ENCODE assay signal across 1 cellular context in the genomic region with DNA sequence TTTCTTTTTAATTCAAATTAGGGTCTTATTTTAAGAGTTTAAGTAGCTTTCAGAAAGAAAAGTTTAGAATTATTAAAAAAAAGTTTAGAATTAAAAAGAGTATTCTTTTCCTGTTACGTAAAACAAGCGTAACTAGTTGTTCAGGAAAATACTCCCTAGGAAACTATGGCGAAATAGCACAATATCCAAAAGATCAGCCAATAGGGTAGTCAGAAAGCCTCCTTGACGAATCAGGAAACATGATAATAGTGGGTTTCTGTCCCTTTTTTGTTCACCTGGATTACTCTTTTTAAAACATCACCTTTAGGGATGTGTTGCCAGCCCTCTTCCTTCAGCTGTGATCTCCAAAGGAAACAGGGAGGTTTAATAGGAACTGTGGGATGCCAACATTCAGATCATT.
TF ChIP-seq lines count a peak whose summit lies in the region.

No MANE protein-coding gene starts in this region.

TF ChIP-seq in GM12878, 131 proteins besides CTCF, POLR2A, EP300 and RAD21 (continued from another document):
- TF ChIP-seq EZH2 (IDR thresholded peaks at IDR 0.05; ENCODE audit: borderline replicate concordance, control insufficient read depth, low read depth, low read length) (no peak), MTA2 (IDR thresholded peaks at IDR 0.05; ENCODE audit: low read depth) (no peak), SUPT20H (IDR thresholded peaks at IDR 0.05; ENCODE audit: borderline replicate concordance, control insufficient read depth, low read depth, low read length) (no peak), KLF5 (IDR thresholded peaks at IDR 0.05; ENCODE audit: partially characterized antibody) (no peak), CHD2 (IDR thresholded peaks at IDR 0.05; ENCODE audit: borderline replicate concordance, low read depth, low read length) (no peak), WRNIP1 (IDR thresholded peaks at IDR 0.05; ENCODE audit: borderline replicate concordance, low read depth, low read length) (no peak), RFX5 (IDR thresholded peaks at IDR 0.05; ENCODE audit: low read depth, low read length) (no peak), TBL1XR1 (IDR thresholded peaks at IDR 0.05; ENCODE audit: low read depth, low read length) (no peak), STAT1 (conservative IDR thresholded peaks at IDR 0.05) (no peak), ZNF217 (IDR thresholded peaks at IDR 0.05) (no peak)
- TF ChIP-seq, protein P1, sequence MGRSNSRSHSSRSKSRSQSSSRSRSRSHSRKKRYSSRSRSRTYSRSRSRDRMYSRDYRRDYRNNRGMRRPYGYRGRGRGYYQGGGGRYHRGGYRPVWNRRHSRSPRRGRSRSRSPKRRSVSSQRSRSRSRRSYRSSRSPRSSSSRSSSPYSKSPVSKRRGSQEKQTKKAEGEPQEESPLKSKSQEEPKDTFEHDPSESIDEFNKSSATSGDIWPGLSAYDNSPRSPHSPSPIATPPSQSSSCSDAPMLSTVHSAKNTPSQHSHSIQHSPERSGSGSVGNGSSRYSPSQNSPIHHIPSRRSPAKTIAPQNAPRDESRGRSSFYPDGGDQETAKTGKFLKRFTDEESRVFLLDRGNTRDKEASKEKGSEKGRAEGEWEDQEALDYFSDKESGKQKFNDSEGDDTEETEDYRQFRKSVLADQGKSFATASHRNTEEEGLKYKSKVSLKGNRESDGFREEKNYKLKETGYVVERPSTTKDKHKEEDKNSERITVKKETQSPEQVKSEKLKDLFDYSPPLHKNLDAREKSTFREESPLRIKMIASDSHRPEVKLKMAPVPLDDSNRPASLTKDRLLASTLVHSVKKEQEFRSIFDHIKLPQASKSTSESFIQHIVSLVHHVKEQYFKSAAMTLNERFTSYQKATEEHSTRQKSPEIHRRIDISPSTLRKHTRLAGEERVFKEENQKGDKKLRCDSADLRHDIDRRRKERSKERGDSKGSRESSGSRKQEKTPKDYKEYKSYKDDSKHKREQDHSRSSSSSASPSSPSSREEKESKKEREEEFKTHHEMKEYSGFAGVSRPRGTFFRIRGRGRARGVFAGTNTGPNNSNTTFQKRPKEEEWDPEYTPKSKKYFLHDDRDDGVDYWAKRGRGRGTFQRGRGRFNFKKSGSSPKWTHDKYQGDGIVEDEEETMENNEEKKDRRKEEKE (IDR thresholded peaks at IDR 0.05) = no peak
- TF ChIP-seq, protein P2, sequence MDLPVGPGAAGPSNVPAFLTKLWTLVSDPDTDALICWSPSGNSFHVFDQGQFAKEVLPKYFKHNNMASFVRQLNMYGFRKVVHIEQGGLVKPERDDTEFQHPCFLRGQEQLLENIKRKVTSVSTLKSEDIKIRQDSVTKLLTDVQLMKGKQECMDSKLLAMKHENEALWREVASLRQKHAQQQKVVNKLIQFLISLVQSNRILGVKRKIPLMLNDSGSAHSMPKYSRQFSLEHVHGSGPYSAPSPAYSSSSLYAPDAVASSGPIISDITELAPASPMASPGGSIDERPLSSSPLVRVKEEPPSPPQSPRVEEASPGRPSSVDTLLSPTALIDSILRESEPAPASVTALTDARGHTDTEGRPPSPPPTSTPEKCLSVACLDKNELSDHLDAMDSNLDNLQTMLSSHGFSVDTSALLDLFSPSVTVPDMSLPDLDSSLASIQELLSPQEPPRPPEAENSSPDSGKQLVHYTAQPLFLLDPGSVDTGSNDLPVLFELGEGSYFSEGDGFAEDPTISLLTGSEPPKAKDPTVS (IDR thresholded peaks at IDR 0.05; ENCODE audit: low read depth, low read length) = no peak
TF ChIP-seq in GM12878: peak in this region for 0.
